In the genomic region with DNA sequence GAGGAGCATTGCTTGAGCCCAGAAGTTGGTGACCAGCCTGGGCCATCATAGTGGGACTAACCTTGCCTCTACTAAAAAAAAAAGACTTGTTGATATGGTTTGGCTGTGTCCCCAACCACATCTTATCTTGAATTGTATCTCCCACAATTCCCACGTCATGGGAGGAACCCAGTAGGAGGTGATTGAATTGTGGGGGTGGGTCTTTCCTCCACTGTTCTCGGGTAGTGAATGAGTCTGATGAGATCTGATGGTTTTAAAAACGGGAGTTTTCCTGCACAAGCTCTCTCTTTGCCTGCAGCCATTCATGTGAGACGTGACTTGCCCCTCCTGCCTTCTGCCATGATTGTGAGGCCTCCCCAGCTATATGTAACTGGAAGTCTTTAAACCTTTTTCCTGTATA, we compare ENCODE assay signal across 27 cellular contexts. TPM values are rescaled to one million over a fixed set of nuclear protein-coding genes. Genes with fewer than 3 reads are reported as not detected.
DNase-seq lines count a peak whose midpoint lies in the region; ATAC-seq and TF ChIP-seq lines count a peak whose summit lies in the region.
"Had no signal": no experiment of that assay in that cellular context is flagged by ENCODE, and none has a peak within 500 bp of the region (broad histone marks: within the 10 kb centered on the region; RNA-seq: fewer than 3 reads in every experiment).

No MANE protein-coding gene starts in this region.

- no peaks in the 10 kb centered on the region for H3K9me3 Mint-ChIP-seq in activated T-helper 1 cell treated with anti-CD3 and anti-CD28 coated beads, Interleukin-12 subunit alpha, Interleukin-12 subunit beta, Interleukin-2, Interleukin-4 antibody, amounts not matched to agents 30 ng/mL and 10 ng/mL and 1 ng/mL, durations not matched to agents 14 hours and 24 hours and 36 hours
- H3K9me3 Mint-ChIP-seq in stimulated activated naive CD8-positive, alpha-beta T cell treated with anti-CD3 and anti-CD28 coated beads, Interleukin-15, Interleukin-2, amounts not matched to agents 100 ng/mL and 50 ng/mL, for 24 hours = no peaks in the 10 kb centered on the region
- H3K9me3 Mint-ChIP-seq: CD14-positive monocyte; effector memory CD8-positive, alpha-beta T cell; T-helper 1 cell treated with Interleukin-12 subunit alpha and Interleukin-12 subunit beta and Interleukin-4 antibody, amounts not matched to agents 30 μg/mL and 1 μg/mL, for 36 hours had no signal

- peaks cover 23% of the 10 kb centered on the region for H3K36me3 Mint-ChIP-seq in activated T-helper 1 cell treated with anti-CD3 and anti-CD28 coated beads, Interleukin-12 subunit alpha, Interleukin-12 subunit beta, Interleukin-2, Interleukin-4 antibody, amounts not matched to agents 30 ng/mL and 10 ng/mL and 1 ng/mL, durations not matched to agents 14 hours and 24 hours and 36 hours (ENCODE audit: low read depth)
- peaks cover 36% of the 10 kb centered on the region for H3K36me3 Mint-ChIP-seq in stimulated activated naive CD8-positive, alpha-beta T cell treated with anti-CD3 and anti-CD28 coated beads, Interleukin-15, Interleukin-2, amounts not matched to agents 100 ng/mL and 50 ng/mL, for 24 hours (ENCODE audit: low read depth)

- CTCF ChIA-PET in HEK293T (lab: Yijun Ruan, JAX) = no interaction called here

- peak overlapping the region; percentile 22 for H3K4me3 Mint-ChIP-seq in activated T-helper 1 cell treated with anti-CD3 and anti-CD28 coated beads, Interleukin-12 subunit alpha, Interleukin-12 subunit beta, Interleukin-2, Interleukin-4 antibody, amounts not matched to agents 30 ng/mL and 10 ng/mL and 1 ng/mL, durations not matched to agents 14 hours and 24 hours and 36 hours
- H3K4me3 Mint-ChIP-seq in stimulated activated naive CD8-positive, alpha-beta T cell treated with anti-CD3 and anti-CD28 coated beads, Interleukin-15, Interleukin-2, amounts not matched to agents 100 ng/mL and 50 ng/mL, for 24 hours = peak overlapping the region; percentile 35
- H3K4me3 Mint-ChIP-seq: CD14-positive monocyte; effector memory CD8-positive, alpha-beta T cell; T-helper 1 cell treated with Interleukin-12 subunit alpha and Interleukin-12 subunit beta and Interleukin-4 antibody, amounts not matched to agents 30 μg/mL and 1 μg/mL, for 36 hours had no signal

- no peak overlapping the region for H3K4me3 ChIP-seq in SK-N-MC
- H3K4me3 ChIP-seq: cardiac muscle cell, coronary artery, GM12878, HAP-1, heart right ventricle had no signal

- H3K27ac ChIP-seq in SK-N-MC = peak overlapping the region; percentile 43
- H3K27ac ChIP-seq: cardiac muscle cell, coronary artery, heart right ventricle, HL-60 had no signal

- no peaks in the 10 kb centered on the region for H3K9me3 ChIP-seq in SK-N-MC (ENCODE audit: low read depth, low read length)
- H3K9me3 ChIP-seq: HAP-1, heart right ventricle had no signal

- no peak overlapping the region for H3K9ac ChIP-seq in SK-N-MC (ENCODE audit: insufficient read length)

- H3K4me1 Mint-ChIP-seq in activated T-helper 1 cell treated with anti-CD3 and anti-CD28 coated beads, Interleukin-12 subunit alpha, Interleukin-12 subunit beta, Interleukin-2, Interleukin-4 antibody, amounts not matched to agents 30 ng/mL and 10 ng/mL and 1 ng/mL, durations not matched to agents 14 hours and 24 hours and 36 hours (ENCODE audit: low read depth) = peaks cover 38% of the 10 kb centered on the region
- peaks cover 41% of the 10 kb centered on the region for H3K4me1 Mint-ChIP-seq in stimulated activated naive CD8-positive, alpha-beta T cell treated with anti-CD3 and anti-CD28 coated beads, Interleukin-15, Interleukin-2, amounts not matched to agents 100 ng/mL and 50 ng/mL, for 24 hours (ENCODE audit: low read depth)
- H3K4me1 Mint-ChIP-seq: CD14-positive monocyte had no signal

- POLR2A ChIA-PET in HEK293T (lab: Yijun Ruan, JAX) = no interaction called here

- peak overlapping the region; percentile 85 for H3K27ac Mint-ChIP-seq in activated T-helper 1 cell treated with anti-CD3 and anti-CD28 coated beads, Interleukin-12 subunit alpha, Interleukin-12 subunit beta, Interleukin-2, Interleukin-4 antibody, amounts not matched to agents 30 ng/mL and 10 ng/mL and 1 ng/mL, durations not matched to agents 14 hours and 24 hours and 36 hours
- peak overlapping the region; percentile 87 for H3K27ac Mint-ChIP-seq in stimulated activated naive CD8-positive, alpha-beta T cell treated with anti-CD3 and anti-CD28 coated beads, Interleukin-15, Interleukin-2, amounts not matched to agents 100 ng/mL and 50 ng/mL, for 24 hours
- H3K27ac Mint-ChIP-seq: effector memory CD8-positive, alpha-beta T cell; T-helper 1 cell treated with Interleukin-12 subunit alpha and Interleukin-12 subunit beta and Interleukin-4 antibody, amounts not matched to agents 30 μg/mL and 1 μg/mL, for 36 hours had no signal

- peak in 2 of 3 donors; percentile 18 to 25 for DNase-seq in stimulated activated CD4-positive, alpha-beta T cell treated with anti-CD3 and anti-CD28 coated beads, Interleukin-12 subunit alpha, Interleukin-12 subunit beta, amount 100 ng/mL, for 48 hours (ENCODE audit: low read depth in 2 of 3, low spot score in 1 of 3)
- no peak for DNase-seq in stimulated activated CD4-positive, alpha-beta T cell treated with anti-CD3 and anti-CD28 coated beads, Interleukin-12 subunit alpha, Interleukin-12 subunit beta, amount 100 ng/mL, for 4 hours
- DNase-seq in SK-N-MC (ENCODE audit: low read depth, low spot score) = no peak
- DNase-seq in activated T-helper 1 cell treated with anti-CD3 and anti-CD28 coated beads, Interleukin-12 subunit alpha, Interleukin-12 subunit beta, Interleukin-2, Interleukin-4 antibody, amounts not matched to agents 30 ng/mL and 10 ng/mL and 1 ng/mL, durations not matched to agents 14 hours and 24 hours and 36 hours (ENCODE audit: low spot score) = no peak
- DNase-seq in HEK293T (ENCODE audit: extremely low spot score) = no peak
- DNase-seq: activated gamma-delta T cell treated with Interleukin-2 at 50 U/mL for 16 hours; aorta; Calu3; effector memory CD8-positive, alpha-beta T cell; foreskin fibroblast; heart right ventricle; left cardiac atrium; mesenchymal stem cell; NCI-H1092 treated with DMSO at 0.1 percent for 48 hours; NCI-H1930; occipital lobe; stimulated activated naive CD4-positive, alpha-beta T cell had no signal

- H3K36me3 ChIP-seq in SK-N-MC (ENCODE audit: insufficient read depth, low read length) = peaks cover 20% of the 10 kb centered on the region
- H3K36me3 ChIP-seq: cardiac muscle cell, HAP-1 had no signal

- intact Hi-C loops in activated T-helper 1 cell treated with anti-CD3 and anti-CD28 coated beads, Interleukin-12 subunit alpha, Interleukin-12 subunit beta, Interleukin-2, Interleukin-4 antibody, amounts not matched to agents 30 ng/mL and 10 ng/mL and 1 ng/mL, durations not matched to agents 14 hours and 24 hours and 36 hours (cut with micrococcal nuclease) = loop anchor here (1.0 kb wide), 2 partner anchors 54 to 77 kb away; no protein-coding TSS in a partner anchor

- no peak for ATAC-seq in HG03439 (IDR thresholded peaks at IDR 0.05; ENCODE audit: unreplicated experiment)
- ATAC-seq: effector memory CD8-positive, alpha-beta T cell; GM12878; heart right ventricle; left cardiac atrium had no signal

- H3K27me3 Mint-ChIP-seq in activated T-helper 1 cell treated with anti-CD3 and anti-CD28 coated beads, Interleukin-12 subunit alpha, Interleukin-12 subunit beta, Interleukin-2, Interleukin-4 antibody, amounts not matched to agents 30 ng/mL and 10 ng/mL and 1 ng/mL, durations not matched to agents 14 hours and 24 hours and 36 hours (ENCODE audit: insufficient read depth) = peaks cover 2% of the 10 kb centered on the region
- no peaks in the 10 kb centered on the region for H3K27me3 Mint-ChIP-seq in stimulated activated naive CD8-positive, alpha-beta T cell treated with anti-CD3 and anti-CD28 coated beads, Interleukin-15, Interleukin-2, amounts not matched to agents 100 ng/mL and 50 ng/mL, for 24 hours
- H3K27me3 Mint-ChIP-seq: effector memory CD8-positive, alpha-beta T cell had no signal

TF ChIP-seq in HEK293T, 16 proteins besides CTCF, POLR2A, EP300 and RAD21:
- TF ChIP-seq LEF1 (IDR thresholded peaks at IDR 0.05; ENCODE audit: borderline replicate concordance) = no peak
- TF ChIP-seq CTBP1 (IDR thresholded peaks at IDR 0.05; ENCODE audit: borderline replicate concordance) = no peak
- no peak for TF ChIP-seq BHLHE40 (IDR thresholded peaks at IDR 0.05; ENCODE audit: borderline replicate concordance)
- no peak for TF ChIP-seq FOXM1 (IDR thresholded peaks at IDR 0.05; ENCODE audit: borderline replicate concordance)
- TF ChIP-seq SP1 (IDR thresholded peaks at IDR 0.05) = no peak
- no peak for TF ChIP-seq HDGF (IDR thresholded peaks at IDR 0.05; ENCODE audit: borderline replicate concordance)
- TF ChIP-seq ARNT (IDR thresholded peaks at IDR 0.05) = no peak
- TF ChIP-seq, protein P1, sequence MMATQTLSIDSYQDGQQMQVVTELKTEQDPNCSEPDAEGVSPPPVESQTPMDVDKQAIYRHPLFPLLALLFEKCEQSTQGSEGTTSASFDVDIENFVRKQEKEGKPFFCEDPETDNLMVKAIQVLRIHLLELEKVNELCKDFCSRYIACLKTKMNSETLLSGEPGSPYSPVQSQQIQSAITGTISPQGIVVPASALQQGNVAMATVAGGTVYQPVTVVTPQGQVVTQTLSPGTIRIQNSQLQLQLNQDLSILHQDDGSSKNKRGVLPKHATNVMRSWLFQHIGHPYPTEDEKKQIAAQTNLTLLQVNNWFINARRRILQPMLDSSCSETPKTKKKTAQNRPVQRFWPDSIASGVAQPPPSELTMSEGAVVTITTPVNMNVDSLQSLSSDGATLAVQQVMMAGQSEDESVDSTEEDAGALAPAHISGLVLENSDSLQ (IDR thresholded peaks at IDR 0.05) = no peak
- TF ChIP-seq NFRKB (IDR thresholded peaks at IDR 0.05) = no peak
- no peak for TF ChIP-seq TARDBP (IDR thresholded peaks at IDR 0.05)
- TF ChIP-seq L3MBTL2 (conservative IDR thresholded peaks at IDR 0.05) = no peak
- TF ChIP-seq FOXK2 (IDR thresholded peaks at IDR 0.05) = no peak
- TF ChIP-seq ELF4 (IDR thresholded peaks at IDR 0.05) = no peak
- TF ChIP-seq FOXA1 (IDR thresholded peaks at IDR 0.05) = no peak
- no peak for TF ChIP-seq ZNF384 (IDR thresholded peaks at IDR 0.05)
- no peak for TF ChIP-seq SUZ12 (IDR thresholded peaks at IDR 0.05)

RNA-seq across cellular contexts. Expression of a gene that starts 47.0 kb away (rescaled TPM):
- total RNA-seq in activated T-helper 1 cell treated with anti-CD3 and anti-CD28 coated beads, Interleukin-12 subunit alpha, Interleukin-12 subunit beta, Interleukin-2, Interleukin-4 antibody, amounts not matched to agents 30 ng/mL and 10 ng/mL and 1 ng/mL, durations not matched to agents 14 hours and 24 hours and 36 hours = 0.29 TPM in 2 replicates
- total RNA-seq: cardiac muscle cell, GM12878, heart right ventricle, left cardiac atrium, occipital lobe, SK-MEL-5 had no signal

Comparison
In these comparisons a context has a peak if more than half of its experiments do, and no peak if none do; other contexts are left out.
1. DNase-seq: peak in stimulated activated CD4-positive, alpha-beta T cell treated with anti-CD3 and anti-CD28 coated beads, Interleukin-12 subunit alpha, Interleukin-12 subunit beta, amount 100 ng/mL, for 48 hours (2 of 3); none in stimulated activated CD4-positive, alpha-beta T cell treated with anti-CD3 and anti-CD28 coated beads, Interleukin-12 subunit alpha, Interleukin-12 subunit beta, amount 100 ng/mL, for 4 hours (single experiment), SK-N-MC (single experiment), activated T-helper 1 cell treated with anti-CD3 and anti-CD28 coated beads, Interleukin-12 subunit alpha, Interleukin-12 subunit beta, Interleukin-2, Interleukin-4 antibody, amounts not matched to agents 30 ng/mL and 10 ng/mL and 1 ng/mL, durations not matched to agents 14 hours and 24 hours and 36 hours (single experiment) and HEK293T (single experiment).